Comparison of ENCODE assay signal across 15 cellular contexts in genomic region chr16:80682435-80683070, GRCh38.
DNase-seq lines count a peak whose midpoint lies in the region; ATAC-seq, FAIRE-seq and TF ChIP-seq lines count a peak whose summit lies in the region.
"Had no signal": no experiment of that assay in that cellular context is flagged by ENCODE, and none has a peak within 500 bp of the region (broad histone marks: within the 10 kb centered on the region; RNA-seq: fewer than 3 reads in every experiment).

No MANE protein-coding gene starts in this region.

- no peaks in the 10 kb centered on the region for H3K27me3 ChIP-seq in brain microvascular endothelial cell (replicated peaks)
- no peaks in the 10 kb centered on the region for H3K27me3 ChIP-seq in foreskin keratinocyte
- H3K27me3 ChIP-seq: breast epithelium, right atrium auricular region, upper lobe of right lung had no signal

- H3K4me3 ChIP-seq in brain microvascular endothelial cell (ENCODE audit: low read depth, low read length), result peak overlapping the region; percentile 15
- H3K4me3 ChIP-seq: breast epithelium, right atrium auricular region, upper lobe of right lung had no signal

- ATAC-seq in foreskin keratinocyte, result peak; percentile 83
- no peak for ATAC-seq in GM21390 (IDR thresholded peaks at IDR 0.05; ENCODE audit: unreplicated experiment)
- no peak for ATAC-seq in GM21723 (IDR thresholded peaks at IDR 0.05; ENCODE audit: unreplicated experiment)
- ATAC-seq: naive thymus-derived CD8-positive, alpha-beta T cell; stimulated activated effector memory CD8-positive, alpha-beta T cell treated with anti-CD3 and anti-CD28 coated beads, Interleukin-12 subunit alpha, Interleukin-12 subunit beta, amount 100 ng/mL, for 72 hours; upper lobe of right lung had no signal

- peak; percentile 69 for DNase-seq in H54 (ENCODE audit: insufficient read length, low spot score)
- peak; percentile 84 for DNase-seq in brain microvascular endothelial cell
- peak; percentile 55 to 57 for DNase-seq in foreskin keratinocyte
- DNase-seq in superior temporal gyrus (ENCODE audit: extremely low spot score), result peak; percentile 41
- no peak for DNase-seq in GM13976 (ENCODE audit: low spot score)
- DNase-seq: naive thymus-derived CD8-positive, alpha-beta T cell; NCI-H1105 treated with DMSO at 0.1 percent for 48 hours; NCI-H446; upper lobe of right lung had no signal

- TF ChIP-seq CTCF in brain microvascular endothelial cell (IDR thresholded peaks at IDR 0.05; ENCODE audit: low read depth, low read length, missing control alignments) (no peak), foreskin keratinocyte (conservative IDR thresholded peaks at IDR 0.05) (no peak), GM13976 (IDR thresholded peaks at IDR 0.05; ENCODE audit: borderline replicate concordance, control extremely low read depth, extremely low read depth, insufficient read depth, missing control alignments) (no peak)

- H3K4me1 ChIP-seq in foreskin keratinocyte, result no peaks in the 10 kb centered on the region
- H3K4me1 ChIP-seq: breast epithelium, right atrium auricular region, upper lobe of right lung had no signal

- H3K27ac ChIP-seq in brain microvascular endothelial cell, result peak overlapping the region; percentile 69
- H3K27ac ChIP-seq in foreskin keratinocyte, result no peak overlapping the region
- H3K27ac ChIP-seq: breast epithelium, right atrium auricular region, upper lobe of right lung had no signal

- FAIRE-seq in H54 (lab: Jason Lieb, UNC), result no peak
- FAIRE-seq: endometrium had no signal

- TF ChIP-seq POLR2A in H54 (IDR thresholded peaks at IDR 0.05; ENCODE audit: low read depth, low read length), result no peak

- in situ Hi-C loops in brain microvascular endothelial cell (cut with HindIII; ENCODE audit: low pct_ligation_motif_present, low sequenced_read_pairs), result no loop called here
- in situ Hi-C loops in GM13976 (cut with MboI; ENCODE audit: low sequenced_read_pairs, unreplicated experiment), result no loop called here

- no peaks in the 10 kb centered on the region for H3K36me3 ChIP-seq in brain microvascular endothelial cell (replicated peaks)
- H3K36me3 ChIP-seq: breast epithelium, right atrium auricular region, upper lobe of right lung had no signal
